16 cellular contexts compared by ENCODE assay signal in the genomic region with DNA sequence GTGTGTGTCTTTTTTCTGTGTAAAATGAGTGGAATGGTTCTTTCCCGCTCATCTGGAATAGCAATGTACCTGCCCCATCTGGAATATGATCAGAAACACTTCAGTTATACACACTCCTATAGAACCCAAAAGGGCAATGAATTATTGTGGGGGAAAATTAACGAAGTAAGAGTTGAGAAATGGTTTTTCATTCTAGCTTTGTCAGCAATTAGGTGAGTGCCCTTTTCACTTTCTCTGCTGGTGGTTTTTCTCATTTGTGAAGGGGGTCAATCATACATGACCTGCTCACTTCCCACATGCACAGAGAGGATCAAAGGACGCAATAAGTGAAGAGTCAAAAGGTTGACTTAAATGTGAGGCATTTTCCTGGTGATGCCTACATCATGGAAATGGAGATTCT.
DNase-seq lines count a peak whose midpoint lies in the region; ATAC-seq and TF ChIP-seq lines count a peak whose summit lies in the region.
"Had no signal": no experiment of that assay in that cellular context is flagged by ENCODE, and none has a peak within 500 bp of the region (broad histone marks: within the 10 kb centered on the region; RNA-seq: fewer than 3 reads in every experiment).

No MANE protein-coding gene starts in this region.

- H3K4me1 ChIP-seq in BLaER1: peaks cover 42% of the 10 kb centered on the region
- peaks cover 16% of the 10 kb centered on the region for H3K4me1 ChIP-seq in IMR-90 (ENCODE audit: control insufficient read depth, insufficient read depth, low read length)
- H3K4me1 ChIP-seq: HAP-1 had no signal

- no peak overlapping the region for H2AK9ac ChIP-seq in IMR-90 (replicated peaks; ENCODE audit: low read depth, low read length, poor library complexity)

- H2BK15ac ChIP-seq in IMR-90 (ENCODE audit: low read depth, low read length): peak overlapping the region; percentile 48; the same call in 2 of the 3 replicates

- no peak overlapping the region for H2AFZ ChIP-seq in IMR-90 (replicated peaks; ENCODE audit: low read length, poor library complexity)

- intact Hi-C loops in IMR-90 (cut with micrococcal nuclease): no loop called here

- peak overlapping the region in 2 of 3 experiments; percentile 22 to 34 for H3K27ac Mint-ChIP-seq in nephron
- no peak overlapping the region for H3K27ac Mint-ChIP-seq in activated naive CD8-positive, alpha-beta T cell treated with anti-CD3 and anti-CD28 coated beads, Interleukin-2, amount 50 U/mL, for 24 hours
- H3K27ac Mint-ChIP-seq: B cell; CD14-positive monocyte; CD4-positive, alpha-beta T cell; HFFc6 had no signal

- H3K9ac ChIP-seq in BLaER1 (no peak overlapping the region), IMR-90 (ENCODE audit: low read depth, low read length) (no peak overlapping the region)
- H3K9ac ChIP-seq: BLaER1 treated with 17β-estradiol and CSF1 and Interleukin-3, amounts not matched to agents 10 nM and 100 nM had no signal

- peaks cover 32% of the 10 kb centered on the region for H3K9me3 ChIP-seq in BLaER1
- peaks cover 2% of the 10 kb centered on the region; the same call in 1 of the 2 replicates for H3K9me3 ChIP-seq in IMR-90 (ENCODE audit: control insufficient read depth, insufficient read depth, low read length)
- H3K9me3 ChIP-seq: HAP-1 had no signal

- H3K14ac ChIP-seq in IMR-90 (replicated peaks; ENCODE audit: low read depth, low read length): peak overlapping the region; percentile 31; the same call in 1 of the 2 replicates

- H3K4ac ChIP-seq in IMR-90 (ENCODE audit: low read depth, low read length): peak overlapping the region; percentile 37

- peak overlapping the region; percentile 92; the same call in 1 of the 2 replicates for H4K91ac ChIP-seq in IMR-90 (ENCODE audit: insufficient read depth, low read depth, low read length)

- H3K9me1 ChIP-seq in IMR-90 (ENCODE audit: insufficient read depth, low read length): peaks cover 17% of the 10 kb centered on the region

- CTCF ChIA-PET in IMR-90 (lab: Yijun Ruan, JAX): no interaction called here

- POLR2A ChIA-PET in IMR-90 (lab: Charles Lee; ENCODE audit: unreplicated experiment): no interaction called here

- no peak for TF ChIP-seq POLR2A in IMR-90 (IDR thresholded peaks at IDR 0.05; ENCODE audit: low read depth, low read length)

- H3K4me3 Mint-ChIP-seq in nephron: no peak overlapping the region
- H3K4me3 Mint-ChIP-seq in activated naive CD8-positive, alpha-beta T cell treated with anti-CD3 and anti-CD28 coated beads, Interleukin-2, amount 50 U/mL, for 24 hours: no peak overlapping the region
- H3K4me3 Mint-ChIP-seq: B cell; CD14-positive monocyte; CD4-positive, alpha-beta T cell; CD8-positive, alpha-beta memory T cell; HFFc6 had no signal

- peaks cover 0 to 3% of the 10 kb centered on the region in 2 experiments; a peak in 1 of 4 replicates for H3K79me1 ChIP-seq in IMR-90 (ENCODE audit: low read depth in 1 of 2, low read length in 2 of 2)

- peak overlapping the region; percentile 26 for H3K18ac ChIP-seq in IMR-90 (ENCODE audit: low read depth, low read length)

- H2AK5ac ChIP-seq in IMR-90 (ENCODE audit: low read depth, low read length): peak overlapping the region; percentile 94

- H3K27ac ChIP-seq in BLaER1: no peak overlapping the region
- H3K27ac ChIP-seq in IMR-90 (ENCODE audit: insufficient read depth, low read length): no peak overlapping the region
- H3K27ac ChIP-seq: BLaER1 treated with 17β-estradiol and CSF1 and Interleukin-3, amounts not matched to agents 10 nM and 100 nM had no signal

- DNase-seq in IMR-90 (no peak), DMS 273 (lab: John Stamatoyannopoulos, UW; ENCODE audit: unreplicated experiment) (no peak)
- DNase-seq in activated naive CD8-positive, alpha-beta T cell treated with anti-CD3 and anti-CD28 coated beads, Interleukin-2, amount 50 U/mL, for 24 hours: no peak
- DNase-seq: CD4-positive, alpha-beta T cell; CD8-positive, alpha-beta memory T cell; DMS53; DMS79 treated with DMSO at 0.1 percent for 48 hours; GOT3; HFFc6 had no signal

- ATAC-seq in IMR-90 (ENCODE audit: low read depth) (no peak), HG02981 (IDR thresholded peaks at IDR 0.05; ENCODE audit: unreplicated experiment) (no peak)
- ATAC-seq in activated naive CD8-positive, alpha-beta T cell treated with anti-CD3 and anti-CD28 coated beads, Interleukin-2, amount 50 U/mL, for 24 hours: no peak

- in situ Hi-C loops in IMR-90 (cut with MboI; ENCODE audit: low sequenced_read_pairs): no loop called here

- no peak overlapping the region; the same call in 1 of the 2 replicates for H4K5ac ChIP-seq in IMR-90 (ENCODE audit: low read depth, low read length)

- H3K36me3 ChIP-seq in BLaER1 (no peaks in the 10 kb centered on the region), IMR-90 (ENCODE audit: control insufficient read depth, insufficient read depth, low read length) (no peaks in the 10 kb centered on the region)
- H3K36me3 ChIP-seq: BLaER1 treated with 17β-estradiol and CSF1 and Interleukin-3, amounts not matched to agents 10 nM and 100 nM; HAP-1 had no signal

- peak overlapping the region; percentile 83 for H2BK20ac ChIP-seq in IMR-90 (ENCODE audit: low read depth, low read length)

- H3K27me3 ChIP-seq in BLaER1 (no peaks in the 10 kb centered on the region), IMR-90 (ENCODE audit: control insufficient read depth, insufficient read depth, low read length) (no peaks in the 10 kb centered on the region)
- H3K27me3 ChIP-seq: BLaER1 treated with 17β-estradiol and CSF1 and Interleukin-3, amounts not matched to agents 10 nM and 100 nM had no signal

- no peak for TF ChIP-seq RAD21 in IMR-90 (IDR thresholded peaks at IDR 0.05; ENCODE audit: low read length)

- H3K4me3 ChIP-seq in BLaER1 (no peak overlapping the region), IMR-90 (ENCODE audit: insufficient read depth, low read depth, low read length) (no peak overlapping the region)
- H3K4me3 ChIP-seq: BLaER1 treated with 17β-estradiol and CSF1 and Interleukin-3, amounts not matched to agents 10 nM and 100 nM; HAP-1 had no signal

- dilution Hi-C loops in IMR-90 (cut with HindIII; ENCODE audit: low sequenced_read_pairs, unreplicated experiment): no loop called here

- H4K8ac ChIP-seq in IMR-90 (ENCODE audit: low read depth in 2 of 2, low read length in 2 of 2): peak overlapping the region in 1 of 2 experiments; percentile 35; a peak in 1 of 4 replicates

- H3K4me2 ChIP-seq in BLaER1 (0 out of 2 replicates have a peak overlapping the region, but pooled peaks have one; percentile 20), IMR-90 (ENCODE audit: low read depth, low read length) (no peak overlapping the region)

- H3K56ac ChIP-seq in IMR-90 (ENCODE audit: extremely low read depth, insufficient read depth, low read length): no peak overlapping the region

- no peak overlapping the region for H3K23ac ChIP-seq in IMR-90 (ENCODE audit: low read depth, low read length)

- H4K20me1 ChIP-seq in BLaER1: no peaks in the 10 kb centered on the region
- no peaks in the 10 kb centered on the region; the same call in 1 of the 2 replicates for H4K20me1 ChIP-seq in IMR-90 (ENCODE audit: insufficient read depth, low read length)
- H4K20me1 ChIP-seq: BLaER1 treated with 17β-estradiol and CSF1 and Interleukin-3, amounts not matched to agents 10 nM and 100 nM had no signal

- no peak overlapping the region for H2BK5ac ChIP-seq in IMR-90 (ENCODE audit: low read depth, low read length, poor library complexity, severe bottlenecking)

- H3K4me1 Mint-ChIP-seq in nephron: peaks cover 21% of the 10 kb centered on the region
- no peaks in the 10 kb centered on the region for H3K4me1 Mint-ChIP-seq in activated naive CD8-positive, alpha-beta T cell treated with anti-CD3 and anti-CD28 coated beads, Interleukin-2, amount 50 U/mL, for 24 hours
- H3K4me1 Mint-ChIP-seq: B cell, CD14-positive monocyte had no signal

- H3K27me3 Mint-ChIP-seq in nephron (ENCODE audit: low read depth): no peaks in the 10 kb centered on the region
- no peaks in the 10 kb centered on the region for H3K27me3 Mint-ChIP-seq in activated naive CD8-positive, alpha-beta T cell treated with anti-CD3 and anti-CD28 coated beads, Interleukin-2, amount 50 U/mL, for 24 hours
- H3K27me3 Mint-ChIP-seq: CD4-positive, alpha-beta T cell had no signal

- peak overlapping the region; percentile 88; the same call in 1 of the 2 replicates for H2BK120ac ChIP-seq in IMR-90 (ENCODE audit: low read depth, low read length)

- no CpG with 5 or more reads among the region's 3 CpGs for WGBS in IMR-90 (ENCODE audit: extremely low coverage in 2 of 2, insufficient read length in 1 of 2), 2 experiments

- H3K36me3 Mint-ChIP-seq in nephron (ENCODE audit: low read depth): no peaks in the 10 kb centered on the region
- peaks cover 2% of the 10 kb centered on the region for H3K36me3 Mint-ChIP-seq in activated naive CD8-positive, alpha-beta T cell treated with anti-CD3 and anti-CD28 coated beads, Interleukin-2, amount 50 U/mL, for 24 hours (ENCODE audit: low read depth)
- H3K36me3 Mint-ChIP-seq: CD14-positive monocyte had no signal

- no TSS peak for BruUV-seq in IMR-90 (replicated peaks; lab: Mats Ljungman, UMichigan)

- TF ChIP-seq CTCF in IMR-90 (conservative IDR thresholded peaks at IDR 0.05; ENCODE audit: low read depth, low read length): no peak
- no peak for TF ChIP-seq CTCF in nephron (IDR thresholded peaks at IDR 0.05; ENCODE audit: unreplicated experiment in 3 of 3)

- H3K9me3 Mint-ChIP-seq in nephron: peaks cover 5% of the 10 kb centered on the region
- peaks cover 9% of the 10 kb centered on the region for H3K9me3 Mint-ChIP-seq in activated naive CD8-positive, alpha-beta T cell treated with anti-CD3 and anti-CD28 coated beads, Interleukin-2, amount 50 U/mL, for 24 hours
- H3K9me3 Mint-ChIP-seq: HFFc6 had no signal

TF ChIP-seq in IMR-90, 13 proteins besides CTCF, POLR2A, EP300 and RAD21:
- peak; percentile 34; the same call in 1 of the 2 replicates for TF ChIP-seq MAFK (IDR thresholded peaks at IDR 0.05; ENCODE audit: low read depth, low read length)
- no peak for TF ChIP-seq CEBPB (IDR thresholded peaks at IDR 0.05; ENCODE audit: low read depth, low read length)
